In the genomic region with DNA sequence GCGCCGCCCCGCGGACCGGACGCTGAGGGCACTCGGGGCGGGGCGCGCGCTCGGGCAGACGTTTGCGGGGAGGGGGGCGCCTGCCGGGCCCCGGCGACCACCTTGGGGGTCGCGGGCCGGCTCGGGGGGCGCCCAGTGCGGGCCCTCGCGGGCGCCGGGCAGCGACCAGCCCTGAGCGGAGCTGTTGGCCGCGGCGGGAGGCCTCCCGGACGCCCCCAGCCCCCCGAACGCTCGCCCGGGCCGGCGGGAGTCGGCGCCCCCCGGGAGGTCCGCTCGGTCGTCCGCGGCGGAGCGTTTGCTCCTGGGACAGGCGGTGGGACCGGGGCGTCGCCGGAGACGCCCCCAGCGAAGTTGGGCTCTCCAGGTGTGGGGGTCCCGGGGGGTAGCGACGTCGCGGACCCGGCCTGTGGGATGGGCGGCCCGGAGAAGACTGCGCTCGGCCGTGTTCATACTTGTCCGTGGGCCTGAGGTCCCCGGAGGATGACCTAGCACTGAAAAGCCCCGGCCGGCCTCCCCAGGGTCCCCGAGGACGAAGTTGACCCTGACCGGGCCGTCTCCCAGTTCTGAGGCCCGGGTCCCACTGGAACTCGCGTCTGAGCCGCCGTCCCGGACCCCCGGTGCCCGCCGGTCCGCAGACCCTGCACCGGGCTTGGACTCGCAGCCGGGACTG, we compare ENCODE assay signal across 8 cellular contexts. TPM values are rescaled to one million over a fixed set of nuclear protein-coding genes. Genes with fewer than 3 reads are reported as not detected.
A peak's percentile ranks its signal among the peaks of the same experiment; 100 is the strongest.
DNase-seq lines count a peak whose midpoint lies in the region; ATAC-seq and TF ChIP-seq lines count a peak whose summit lies in the region.

No MANE protein-coding gene starts in this region.

- H3K27me3 Mint-ChIP-seq in type B pancreatic cell = no peaks in the 10 kb centered on the region

- H3K9me3 Mint-ChIP-seq in type B pancreatic cell = no peaks in the 10 kb centered on the region

- H3K4me3 ChIP-seq in astrocyte of the spinal cord (ENCODE audit: low read depth, low read length) = peak overlapping the region; percentile 80
- H3K4me3 ChIP-seq in lower leg skin (ENCODE audit: low read depth, poor library complexity, severe bottlenecking) = peak overlapping the region; percentile 52

- H3K36me3 Mint-ChIP-seq in type B pancreatic cell = no peaks in the 10 kb centered on the region

- intact Hi-C loops in lower leg skin (cut with DNase I; ENCODE audit: low total_unique reads) = no loop called here

- no peak for TF ChIP-seq POLR2A in lower leg skin (IDR thresholded peaks at IDR 0.05)

- peaks cover 11% of the 10 kb centered on the region for H3K4me1 Mint-ChIP-seq in type B pancreatic cell (ENCODE audit: unreplicated experiment)

- in situ Hi-C loops in astrocyte of the spinal cord (cut with HindIII; ENCODE audit: low sequenced_read_pairs) = no loop called here

- peak; percentile 10 for DNase-seq in activated naive CD4-positive, alpha-beta T cell treated with Interleukin-2 at 50 U/mL for 16 hours
- DNase-seq in activated naive CD4-positive, alpha-beta T cell (lab: John Stamatoyannopoulos, UW) = no peak
- no peak for DNase-seq in astrocyte of the spinal cord (ENCODE audit: low read depth, low spot score)
- DNase-seq in lower leg skin (ENCODE audit: low spot score in 2 of 2) = no peak
- no peak for DNase-seq in type B pancreatic cell (ENCODE audit: extremely low spot score, unreplicated experiment)
- DNase-seq in cerebellar cortex (ENCODE audit: low spot score) = no peak
- DNase-seq in kidney glomerular epithelial cell (lab: John Stamatoyannopoulos, UW) = no peak

- H3K27ac Mint-ChIP-seq in type B pancreatic cell = peak overlapping the region; percentile 87

- H3K4me3 Mint-ChIP-seq in type B pancreatic cell = peak overlapping the region; percentile 90

- TF ChIP-seq CTCF in astrocyte of the spinal cord (IDR thresholded peaks at IDR 0.05; ENCODE audit: low read depth, low read length) = no peak
- no peak for TF ChIP-seq CTCF in lower leg skin (IDR thresholded peaks at IDR 0.05)
- no peak for TF ChIP-seq CTCF in type B pancreatic cell (conservative IDR thresholded peaks at IDR 0.05)

- no peak for ATAC-seq in esophagus mucosa

- WGBS in lower leg skin, 2 donors = 1 to 2% methylated on average over 15 to 43 of the region's 90 CpGs

RNA-seq across cellular contexts. Expression of gene STK11, which starts 0.6 kb away (rescaled TPM):
- total RNA-seq in lower leg skin = 100 to 1,000 TPM in 1 of 4 donors, 10 to 100 TPM in 3; 74.0 to 106 (median 78.4) TPM
- 59.9 and 64.8 TPM in 2 replicates for total RNA-seq in type B pancreatic cell (ENCODE audit: low replicate concordance)
- 35.0 TPM for total RNA-seq in esophagus mucosa

RNA-seq across cellular contexts. Expression of gene CBARP, which starts 31.6 kb away (rescaled TPM):
- total RNA-seq in lower leg skin = 10 to 100 TPM in 3 of 4 donors, 1 to 10 TPM in 1; 8.1 to 16.7 (median 13.6) TPM
- total RNA-seq in type B pancreatic cell (ENCODE audit: low replicate concordance) = 8.9 and 10.8 TPM in 2 replicates
- 2.0 TPM for total RNA-seq in esophagus mucosa

RNA-seq across cellular contexts. Expression of gene SBNO2, which starts 32.1 kb away (rescaled TPM):
- total RNA-seq in lower leg skin = 10 to 100 TPM; 54.8 to 68.6 (median 60.3) TPM
- 45.5 and 60.7 TPM in 2 replicates for total RNA-seq in type B pancreatic cell (ENCODE audit: low replicate concordance)
- total RNA-seq in esophagus mucosa = 67.5 TPM

RNA-seq across cellular contexts. Expression of gene ATP5F1D, which starts 35.4 kb away (rescaled TPM):
- 100 to 1,000 TPM; 121 to 198 (median 146) TPM for total RNA-seq in lower leg skin
- total RNA-seq in type B pancreatic cell (ENCODE audit: low replicate concordance) = 165 and 197 TPM in 2 replicates
- 251 TPM for total RNA-seq in esophagus mucosa

RNA-seq across cellular contexts. Expression of gene MIDN, which starts 42.2 kb away (rescaled TPM):
- total RNA-seq in lower leg skin (100 to 1,000 TPM in 1 of 4 donors, 10 to 100 TPM in 3; 59.7 to 119 (median 78.7) TPM), type B pancreatic cell (ENCODE audit: low replicate concordance) (122 and 127 TPM in 2 replicates), esophagus mucosa (99.3 TPM)
